Comparison of ENCODE assay signal across 7 cellular contexts in genomic region chr14:78848234-78848820, GRCh38.
DNase-seq lines count a peak whose midpoint lies in the region; ATAC-seq, FAIRE-seq and TF ChIP-seq lines count a peak whose summit lies in the region.

No MANE protein-coding gene starts in this region.

- H3K4me2 ChIP-seq in DND-41 (ENCODE audit: insufficient read depth, low read length) (no peak overlapping the region), astrocyte (ENCODE audit: low read length) (no peak overlapping the region)

- H3K36me3 ChIP-seq in DND-41 (ENCODE audit: insufficient read depth, low read length) (no peaks in the 10 kb centered on the region), astrocyte (ENCODE audit: insufficient read depth, low read length) (no peaks in the 10 kb centered on the region), tibial nerve (no peaks in the 10 kb centered on the region)

- no peak overlapping the region for H3K27ac Mint-ChIP-seq in astrocyte (ENCODE audit: unreplicated experiment)

- H4K20me1 ChIP-seq in DND-41 (ENCODE audit: insufficient read depth, low read length): no peaks in the 10 kb centered on the region
- H4K20me1 ChIP-seq in astrocyte (ENCODE audit: insufficient read depth, low read length): no peaks in the 10 kb centered on the region

- H3K9me3 Mint-ChIP-seq in astrocyte (ENCODE audit: unreplicated experiment): no peaks in the 10 kb centered on the region

- H3K27ac ChIP-seq in DND-41 (ENCODE audit: low read length) (no peak overlapping the region), astrocyte (ENCODE audit: low read depth, low read length) (no peak overlapping the region), tibial nerve (no peak overlapping the region)

- H3K9ac ChIP-seq in DND-41 (ENCODE audit: low read depth, low read length): no peak overlapping the region
- no peak overlapping the region for H3K9ac ChIP-seq in astrocyte (ENCODE audit: low read length)

- no peak for TF ChIP-seq POLR2A in tibial nerve (IDR thresholded peaks at IDR 0.05)

- no peak overlapping the region for H3K4me3 Mint-ChIP-seq in astrocyte (ENCODE audit: unreplicated experiment)

- no peaks in the 10 kb centered on the region for H3K4me1 Mint-ChIP-seq in astrocyte (ENCODE audit: low read depth, unreplicated experiment)

- no peaks in the 10 kb centered on the region for H3K79me2 ChIP-seq in DND-41 (ENCODE audit: insufficient read depth, low read length)
- H3K79me2 ChIP-seq in astrocyte (ENCODE audit: insufficient read depth, low read length): no peaks in the 10 kb centered on the region

- TF ChIP-seq CTCF in DND-41 (IDR thresholded peaks at IDR 0.05; ENCODE audit: borderline replicate concordance, extremely low read depth, low read length, poor library complexity, severe bottlenecking) (peak; percentile 85), astrocyte (IDR thresholded peaks at IDR 0.05; ENCODE audit: insufficient read depth, low read depth, low read length) (peak; percentile 98), tibial nerve (IDR thresholded peaks at IDR 0.05) (peak; percentile 39 to 77 (median 61))

- H3K9me3 ChIP-seq in DND-41 (ENCODE audit: insufficient read depth, low read length, severe bottlenecking): no peaks in the 10 kb centered on the region
- H3K9me3 ChIP-seq in astrocyte (ENCODE audit: insufficient read depth, low read depth, low read length): no peaks in the 10 kb centered on the region
- no peaks in the 10 kb centered on the region for H3K9me3 ChIP-seq in tibial nerve

- peak; percentile 33 for DNase-seq in DND-41
- peak; percentile 19 for DNase-seq in NCI-H226
- peak; percentile 3 for DNase-seq in astrocyte (ENCODE audit: low read depth)
- DNase-seq in inferior parietal cortex (ENCODE audit: extremely low spot score): peak; percentile 79
- DNase-seq in tibial nerve (ENCODE audit: low spot score in 2 of 2): no peak

- no peaks in the 10 kb centered on the region for H3K4me1 ChIP-seq in DND-41 (ENCODE audit: insufficient read depth, low read length)
- no peaks in the 10 kb centered on the region for H3K4me1 ChIP-seq in astrocyte (ENCODE audit: insufficient read depth, low read length)
- no peaks in the 10 kb centered on the region for H3K4me1 ChIP-seq in tibial nerve

- H2AFZ ChIP-seq in DND-41 (ENCODE audit: low read depth, low read length) (no peak overlapping the region), astrocyte (ENCODE audit: low read depth, low read length) (no peak overlapping the region)

- no peak for FAIRE-seq in astrocyte (lab: Jason Lieb, UNC)

- no peaks in the 10 kb centered on the region for H3K27me3 ChIP-seq in DND-41 (ENCODE audit: insufficient read depth, low read length, poor library complexity)
- no peaks in the 10 kb centered on the region for H3K27me3 ChIP-seq in astrocyte (ENCODE audit: insufficient read depth, low read length)
- no peaks in the 10 kb centered on the region for H3K27me3 ChIP-seq in tibial nerve

- H3K36me3 Mint-ChIP-seq in astrocyte (ENCODE audit: low read depth, unreplicated experiment): no peaks in the 10 kb centered on the region

- ATAC-seq in DND-41 (ENCODE audit: insufficient read depth, low read depth) (peak; percentile 59; the same call in 1 of the 3 replicates), GM19035 (IDR thresholded peaks at IDR 0.05; ENCODE audit: unreplicated experiment) (peak; percentile 93), HG03135 (IDR thresholded peaks at IDR 0.05; ENCODE audit: unreplicated experiment) (peak; percentile 97)

- no peak overlapping the region for H3K4me3 ChIP-seq in DND-41 (ENCODE audit: low read depth in 1 of 2, low read length in 2 of 2)
- H3K4me3 ChIP-seq in astrocyte (ENCODE audit: insufficient read depth, low read depth, low read length): no peak overlapping the region
- no peak overlapping the region for H3K4me3 ChIP-seq in tibial nerve

- H3K27me3 Mint-ChIP-seq in astrocyte (ENCODE audit: low read depth, unreplicated experiment): peaks cover 4% of the 10 kb centered on the region

- WGBS in tibial nerve, 2 donors: 25 to 26% methylated on average over 6 of the region's 6 CpGs

- no peak for TF ChIP-seq EP300 in tibial nerve (IDR thresholded peaks at IDR 0.05)

Comparison
In these comparisons a context has a peak if more than half of its experiments do, and no peak if none do; other contexts are left out.
1. DNase-seq: peak in DND-41 (single experiment), NCI-H226 (single experiment), astrocyte (single experiment) and inferior parietal cortex (single experiment); none in tibial nerve (0 of 2).
2. Peak in every context shown above with its lines, with median percentiles within 50 percentile points of each other: ATAC-seq and CTCF ChIP-seq.